8 cellular contexts compared by ENCODE assay signal in the genomic region with DNA sequence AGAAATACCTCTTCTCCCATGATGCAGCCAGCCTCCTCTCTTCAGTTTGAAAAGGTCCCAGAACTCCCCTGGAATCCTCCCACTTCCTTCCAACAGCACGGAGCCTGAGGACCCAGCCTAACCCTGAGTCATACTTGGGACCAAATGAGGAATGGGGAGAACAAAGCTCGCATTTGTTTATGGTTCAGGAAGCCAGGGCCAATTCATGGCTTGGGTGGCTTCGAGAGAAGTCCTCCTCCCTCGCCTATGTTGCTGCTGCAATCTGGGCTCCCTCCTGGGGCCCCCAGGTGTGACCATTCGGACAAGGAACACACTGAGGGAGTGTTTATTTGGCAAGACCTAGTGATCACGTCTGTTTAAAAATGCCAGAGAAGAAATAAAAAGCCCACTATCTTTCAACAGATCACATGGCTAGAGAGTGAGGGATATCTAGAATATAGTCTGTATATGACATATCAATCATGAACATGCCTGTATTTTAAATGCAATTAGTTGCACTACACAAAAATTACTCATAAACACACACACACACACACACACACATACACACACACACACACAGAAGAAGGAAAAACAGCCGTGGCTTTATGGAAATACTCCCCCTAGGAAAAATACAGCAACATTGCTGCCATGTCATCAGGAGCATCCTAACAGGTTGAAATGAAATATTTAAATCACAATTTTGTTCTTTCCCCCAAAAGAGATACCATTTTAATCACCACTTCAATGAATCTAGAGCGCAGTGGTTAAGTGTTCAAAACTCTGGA.
A peak's percentile ranks its signal among the peaks of the same experiment; 100 is the strongest.
DNase-seq lines count a peak whose midpoint lies in the region; ATAC-seq and TF ChIP-seq lines count a peak whose summit lies in the region.

No MANE protein-coding gene starts in this region.

- ATAC-seq in heart left ventricle (peak; percentile 64 to 90 (median 88)), GM21367 (IDR thresholded peaks at IDR 0.05; ENCODE audit: unreplicated experiment) (no peak)
- no peak for ATAC-seq in naive thymus-derived CD4-positive, alpha-beta T cell

- peak overlapping the region in 2 of 9 donors; percentile 59 to 71 for H3K27ac Mint-ChIP-seq in naive thymus-derived CD4-positive, alpha-beta T cell

- no peak for TF ChIP-seq POLR2A in heart left ventricle (IDR thresholded peaks at IDR 0.05)

- intact Hi-C loops in heart left ventricle (cut with DNase I) = no loop called here
- intact Hi-C loops in naive thymus-derived CD4-positive, alpha-beta T cell (cut with micrococcal nuclease) = no loop called here

- peak overlapping the region in 6 of 12 donors; percentile 9 to 51 (median 28) for H3K27ac ChIP-seq in heart left ventricle
- no peak overlapping the region for H3K27ac ChIP-seq in naive thymus-derived CD4-positive, alpha-beta T cell (ENCODE audit: low read depth, low read length)

- H3K4me1 Mint-ChIP-seq in naive thymus-derived CD4-positive, alpha-beta T cell = peaks cover 36 to 76% (median 62%) of the 10 kb centered on the region in 7 donors

- no peaks in the 10 kb centered on the region for H3K9me3 ChIP-seq in heart left ventricle
- H3K9me3 ChIP-seq in naive thymus-derived CD4-positive, alpha-beta T cell (ENCODE audit: control insufficient read depth in 2 of 3, low read length in 3 of 3) = no peaks in the 10 kb centered on the region

- H3K27me3 Mint-ChIP-seq in naive thymus-derived CD4-positive, alpha-beta T cell = no peaks in the 10 kb centered on the region

- H3K9me3 Mint-ChIP-seq in naive thymus-derived CD4-positive, alpha-beta T cell = peaks cover 0 to 3% (median 0%) of the 10 kb centered on the region in 11 donors

- DNase-seq in GM04503 (ENCODE audit: low read depth) (peak; percentile 33), UCSD-AML1 (lab: John Stamatoyannopoulos, UW; ENCODE audit: unreplicated experiment) (peak; percentile 36), heart left ventricle (peak in 4 of 5 donors; percentile 23 to 52 (median 35)), putamen (ENCODE audit: low spot score) (peak; percentile 84), T-helper 2 cell (no peak), NCI-H510A (lab: John Stamatoyannopoulos, UW) (no peak)
- no peak for DNase-seq in naive thymus-derived CD4-positive, alpha-beta T cell

- H3K4me3 Mint-ChIP-seq in naive thymus-derived CD4-positive, alpha-beta T cell = no peak overlapping the region

- POLR2A ChIA-PET in naive thymus-derived CD4-positive, alpha-beta T cell (lab: Charles Lee) = no interaction called here

- H3K36me3 ChIP-seq in heart left ventricle = no peaks in the 10 kb centered on the region
- H3K36me3 ChIP-seq in naive thymus-derived CD4-positive, alpha-beta T cell (ENCODE audit: control insufficient read depth in 2 of 3, insufficient read depth in 3 of 3, low read length in 3 of 3) = no peaks in the 10 kb centered on the region

- 44 to 68% (median 53%) methylated on average over 8 of the region's 8 CpGs for WGBS in heart left ventricle, 4 donors

- no peaks in the 10 kb centered on the region for H3K27me3 ChIP-seq in heart left ventricle
- H3K27me3 ChIP-seq in naive thymus-derived CD4-positive, alpha-beta T cell (ENCODE audit: control insufficient read depth in 2 of 2, insufficient read depth in 2 of 2, low read length in 2 of 2) = no peaks in the 10 kb centered on the region

- peak overlapping the region in 6 of 12 donors; percentile 12 to 29 (median 18) for H3K4me3 ChIP-seq in heart left ventricle
- no peak overlapping the region for H3K4me3 ChIP-seq in naive thymus-derived CD4-positive, alpha-beta T cell (ENCODE audit: low read length)

- H3K4me1 ChIP-seq in heart left ventricle = peaks cover 0 to 35% (median 6%) of the 10 kb centered on the region in 12 donors
- H3K4me1 ChIP-seq in naive thymus-derived CD4-positive, alpha-beta T cell (ENCODE audit: control insufficient read depth in 2 of 2, insufficient read depth in 2 of 2, low read length in 2 of 2) = peaks cover 11 to 26% of the 10 kb centered on the region in 2 donors

- no peak for TF ChIP-seq CTCF in heart left ventricle (IDR thresholded peaks at IDR 0.05)

- CTCF ChIA-PET in naive thymus-derived CD4-positive, alpha-beta T cell (lab: Charles Lee) = interaction anchor here (0.5 kb wide), 2 partner anchors 11 to 1684 kb away, joined by 3 read pairs; no protein-coding TSS in a partner anchor

- peaks cover 0 to 28% (median 13%) of the 10 kb centered on the region in 5 donors for H3K36me3 Mint-ChIP-seq in naive thymus-derived CD4-positive, alpha-beta T cell

Comparison
In these comparisons a context has a peak if more than half of its experiments do, and no peak if none do; other contexts are left out.
1. DNase-seq: peak in GM04503 (single experiment), UCSD-AML1 (single experiment), heart left ventricle (4 of 5) and putamen (single experiment); none in naive thymus-derived CD4-positive, alpha-beta T cell (0 of 9), T-helper 2 cell (0 of 5) and NCI-H510A (single experiment).
2. ATAC-seq: peak in heart left ventricle (4 of 4); none in GM21367 (single experiment) and naive thymus-derived CD4-positive, alpha-beta T cell (single experiment).